In the genomic region with DNA sequence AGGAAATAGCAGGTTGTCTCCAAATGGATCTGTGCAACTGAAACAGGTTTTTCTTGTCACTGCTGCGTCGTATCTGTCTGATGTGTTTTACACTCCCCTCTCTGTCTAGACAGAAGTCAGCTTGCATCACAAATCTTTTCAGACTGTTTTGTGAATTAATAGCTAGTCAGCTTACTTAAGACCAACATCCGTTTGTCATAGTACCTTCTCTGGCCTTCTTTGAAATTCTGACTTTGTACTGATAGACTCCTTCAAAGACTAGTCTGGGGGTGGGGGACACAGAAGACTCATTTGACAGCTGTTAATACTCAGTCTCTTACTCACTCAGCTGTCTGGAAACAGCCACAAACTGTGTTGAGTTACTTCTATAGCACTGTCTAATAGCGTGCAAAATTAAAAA, we compare ENCODE assay signal across 17 cellular contexts.
DNase-seq lines count a peak whose midpoint lies in the region; ATAC-seq, FAIRE-seq and TF ChIP-seq lines count a peak whose summit lies in the region.
"Had no signal": no experiment of that assay in that cellular context is flagged by ENCODE, and none has a peak within 500 bp of the region (broad histone marks: within the 10 kb centered on the region; RNA-seq: fewer than 3 reads in every experiment).

No MANE protein-coding gene starts in this region.

- no peaks in the 10 kb centered on the region for H3K9me3 ChIP-seq in astrocyte (ENCODE audit: insufficient read depth, low read depth, low read length)
- no peaks in the 10 kb centered on the region for H3K9me3 ChIP-seq in left ventricle myocardium inferior (replicated peaks)
- H3K9me3 ChIP-seq in parathyroid adenoma (ENCODE audit: control insufficient read depth, low read length): no peaks in the 10 kb centered on the region
- H3K9me3 ChIP-seq: adrenal gland, gastrocnemius medialis had no signal

- intact Hi-C loops in left ventricle myocardium inferior (cut with micrococcal nuclease) (loop anchor here (10.0 kb wide), 1 partner anchor 110 kb away; no protein-coding TSS in a partner anchor), posterior cingulate gyrus (cut with DNase I) (no loop called here)

- peaks cover 18% of the 10 kb centered on the region for H3K36me3 Mint-ChIP-seq in astrocyte (ENCODE audit: low read depth, unreplicated experiment)
- H3K36me3 Mint-ChIP-seq: natural killer cell, T-cell had no signal

- H2AFZ ChIP-seq in astrocyte (ENCODE audit: low read depth, low read length): no peak overlapping the region
- H2AFZ ChIP-seq in parathyroid adenoma: no peak overlapping the region

- H3K27ac ChIP-seq in astrocyte (ENCODE audit: low read depth, low read length): peak overlapping the region; percentile 87
- peak overlapping the region; percentile 46 for H3K27ac ChIP-seq in left ventricle myocardium inferior (replicated peaks)
- H3K27ac ChIP-seq in parathyroid adenoma: peak overlapping the region; percentile 83
- H3K27ac ChIP-seq: adrenal gland had no signal

- H3K4me3 ChIP-seq in AG10803 (ENCODE audit: low read length) (no peak overlapping the region), astrocyte (ENCODE audit: insufficient read depth, low read depth, low read length) (peak overlapping the region; percentile 2), left ventricle myocardium inferior (no peak overlapping the region), parathyroid adenoma (ENCODE audit: low read depth, low read length) (peak overlapping the region; percentile 20)
- H3K4me3 ChIP-seq: adrenal gland, gastrocnemius medialis had no signal

- TF ChIP-seq CTCF in AG10803 (conservative IDR thresholded peaks at IDR 0.05; ENCODE audit: low read length): no peak
- no peak for TF ChIP-seq CTCF in astrocyte (IDR thresholded peaks at IDR 0.05; ENCODE audit: insufficient read depth, low read depth, low read length)
- TF ChIP-seq CTCF in left ventricle myocardium inferior (IDR thresholded peaks at IDR 0.05; ENCODE audit: borderline replicate concordance): no peak
- no peak for TF ChIP-seq CTCF in parathyroid adenoma (IDR thresholded peaks at IDR 0.05)

- H3K36me3 ChIP-seq in astrocyte (ENCODE audit: insufficient read depth, low read length) (peaks cover 15% of the 10 kb centered on the region), left ventricle myocardium inferior (peaks cover 7% of the 10 kb centered on the region), parathyroid adenoma (ENCODE audit: control insufficient read depth, insufficient read depth, low read length) (no peaks in the 10 kb centered on the region)
- H3K36me3 ChIP-seq: adrenal gland had no signal

- H3K79me2 ChIP-seq in astrocyte (ENCODE audit: insufficient read depth, low read length) (no peaks in the 10 kb centered on the region), parathyroid adenoma (no peaks in the 10 kb centered on the region)

- peaks cover 34% of the 10 kb centered on the region for H3K4me1 ChIP-seq in astrocyte (ENCODE audit: insufficient read depth, low read length)
- H3K4me1 ChIP-seq in left ventricle myocardium inferior: peaks cover 14% of the 10 kb centered on the region
- H3K4me1 ChIP-seq in parathyroid adenoma: peaks cover 24% of the 10 kb centered on the region
- H3K4me1 ChIP-seq: adrenal gland, gastrocnemius medialis had no signal

- FAIRE-seq in astrocyte (lab: Jason Lieb, UNC): peak; percentile 94
- FAIRE-seq: D721Med had no signal

- H3K27ac Mint-ChIP-seq in astrocyte (ENCODE audit: unreplicated experiment): peak overlapping the region; percentile 100
- H3K27ac Mint-ChIP-seq: natural killer cell, T-cell had no signal

- H3K4me3 Mint-ChIP-seq in astrocyte (ENCODE audit: unreplicated experiment): peak overlapping the region; percentile 23
- H3K4me3 Mint-ChIP-seq: natural killer cell, T-cell had no signal

- ATAC-seq in GM19328 (IDR thresholded peaks at IDR 0.05; ENCODE audit: unreplicated experiment) (no peak), HG03565 (IDR thresholded peaks at IDR 0.05; ENCODE audit: unreplicated experiment) (no peak)
- ATAC-seq: HCT116, natural killer cell, T-cell had no signal

- H3K27me3 ChIP-seq in astrocyte (ENCODE audit: insufficient read depth, low read length): no peaks in the 10 kb centered on the region
- H3K27me3 ChIP-seq in left ventricle myocardium inferior (ENCODE audit: low read depth): no peaks in the 10 kb centered on the region
- no peaks in the 10 kb centered on the region for H3K27me3 ChIP-seq in parathyroid adenoma (ENCODE audit: control insufficient read depth, insufficient read depth, low read length)
- H3K27me3 ChIP-seq: adrenal gland, gastrocnemius medialis had no signal

- H3K9me3 Mint-ChIP-seq in astrocyte (ENCODE audit: unreplicated experiment): no peaks in the 10 kb centered on the region
- H3K9me3 Mint-ChIP-seq: natural killer cell, T-cell had no signal

- peak overlapping the region; percentile 41 for H3K4me2 ChIP-seq in astrocyte (ENCODE audit: low read length)
- peak overlapping the region; percentile 52 for H3K4me2 ChIP-seq in parathyroid adenoma (ENCODE audit: low read length)

- peak overlapping the region; percentile 68 for H3K9ac ChIP-seq in astrocyte (ENCODE audit: low read length)
- H3K9ac ChIP-seq in parathyroid adenoma: no peak overlapping the region

- DNase-seq in AG10803 (ENCODE audit: low read depth) (peak; percentile 60), astrocyte (ENCODE audit: low read depth) (peak; percentile 92), left ventricle myocardium inferior (no peak), posterior cingulate gyrus (no peak), T-helper 9 cell (no peak)
- DNase-seq: activated T-cell treated with anti-CD3 and anti-CD28 coated beads for 4 hours; adrenal gland; gastrocnemius medialis; natural killer cell; NCI-H2171; stimulated activated CD4-positive, alpha-beta T cell treated with anti-CD3 and anti-CD28 coated beads, Interleukin-12 subunit alpha, Interleukin-12 subunit beta, amount 100 ng/mL, for 4 hours; T-cell had no signal

- H4K20me1 ChIP-seq in astrocyte (ENCODE audit: insufficient read depth, low read length): no peaks in the 10 kb centered on the region

- H3K27me3 Mint-ChIP-seq in astrocyte (ENCODE audit: low read depth, unreplicated experiment): no peaks in the 10 kb centered on the region

- H3K4me1 Mint-ChIP-seq in astrocyte (ENCODE audit: low read depth, unreplicated experiment): peaks cover 68% of the 10 kb centered on the region
- H3K4me1 Mint-ChIP-seq: natural killer cell, T-cell had no signal

Comparison
In these comparisons a context has a peak if more than half of its experiments do, and no peak if none do; other contexts are left out.
1. DNase-seq: peak in AG10803 (single experiment) and astrocyte (single experiment); none in left ventricle myocardium inferior (single experiment), posterior cingulate gyrus (0 of 10) and T-helper 9 cell (single experiment).
2. H3K4me3 ChIP-seq: peak in astrocyte (single experiment) and parathyroid adenoma (single experiment); none in AG10803 (single experiment) and left ventricle myocardium inferior (single experiment).
3. Peak in every context shown above with its lines, with median percentiles within 50 percentile points of each other: H3K27ac ChIP-seq.